In the genomic region with DNA sequence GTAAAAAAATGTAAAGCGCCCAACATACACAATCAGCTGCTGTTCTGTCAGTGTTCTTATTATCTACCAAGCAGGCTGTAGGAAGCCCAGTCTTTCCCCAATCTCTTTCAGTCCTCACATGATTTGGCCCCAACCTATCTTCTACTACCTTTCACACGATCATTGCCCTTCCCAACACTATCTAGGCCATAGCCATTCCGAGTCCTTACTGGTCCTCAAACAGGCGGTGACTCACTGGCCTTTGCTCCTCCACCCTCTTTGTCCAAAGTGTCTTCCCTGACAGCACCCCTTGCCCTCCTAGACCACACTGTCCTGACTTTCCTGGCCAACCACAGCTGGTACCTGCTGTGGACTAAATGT, we compare ENCODE assay signal across 1 cellular context.
TF ChIP-seq lines count a peak whose summit lies in the region.

No MANE protein-coding gene starts in this region.

TF ChIP-seq in GM12878, 131 proteins besides CTCF, POLR2A, EP300 and RAD21:
- TF ChIP-seq YY1 (IDR thresholded peaks at IDR 0.05; ENCODE audit: low read depth, low read length) = no peak
- TF ChIP-seq, protein P1, sequence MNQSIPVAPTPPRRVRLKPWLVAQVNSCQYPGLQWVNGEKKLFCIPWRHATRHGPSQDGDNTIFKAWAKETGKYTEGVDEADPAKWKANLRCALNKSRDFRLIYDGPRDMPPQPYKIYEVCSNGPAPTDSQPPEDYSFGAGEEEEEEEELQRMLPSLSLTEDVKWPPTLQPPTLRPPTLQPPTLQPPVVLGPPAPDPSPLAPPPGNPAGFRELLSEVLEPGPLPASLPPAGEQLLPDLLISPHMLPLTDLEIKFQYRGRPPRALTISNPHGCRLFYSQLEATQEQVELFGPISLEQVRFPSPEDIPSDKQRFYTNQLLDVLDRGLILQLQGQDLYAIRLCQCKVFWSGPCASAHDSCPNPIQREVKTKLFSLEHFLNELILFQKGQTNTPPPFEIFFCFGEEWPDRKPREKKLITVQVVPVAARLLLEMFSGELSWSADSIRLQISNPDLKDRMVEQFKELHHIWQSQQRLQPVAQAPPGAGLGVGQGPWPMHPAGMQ (IDR thresholded peaks at IDR 0.05; ENCODE audit: borderline replicate concordance) = no peak
- TF ChIP-seq ZNF207 (IDR thresholded peaks at IDR 0.05; ENCODE audit: borderline replicate concordance) = no peak
- TF ChIP-seq ZNF622 (IDR thresholded peaks at IDR 0.05) = no peak
- TF ChIP-seq STAT3 (IDR thresholded peaks at IDR 0.05; ENCODE audit: low read depth, low read length) = no peak
- TF ChIP-seq CEBPB (IDR thresholded peaks at IDR 0.05; ENCODE audit: borderline replicate concordance in 1 of 2, low read depth in 2 of 2, low read length in 2 of 2) = no peak
- TF ChIP-seq CHD2 (IDR thresholded peaks at IDR 0.05; ENCODE audit: borderline replicate concordance, low read depth, low read length) = no peak
- no peak for TF ChIP-seq ZSCAN29 (IDR thresholded peaks at IDR 0.05)
- no peak for TF ChIP-seq SUPT20H (IDR thresholded peaks at IDR 0.05; ENCODE audit: borderline replicate concordance, control insufficient read depth, low read depth, low read length)
- TF ChIP-seq EGR1 (IDR thresholded peaks at IDR 0.05; ENCODE audit: borderline replicate concordance in 1 of 2, low read depth in 2 of 2, low read length in 2 of 2) = no peak
TF ChIP-seq in GM12878: peak in this region for 0.
